23 cellular contexts compared by ENCODE assay signal in the genomic region with DNA sequence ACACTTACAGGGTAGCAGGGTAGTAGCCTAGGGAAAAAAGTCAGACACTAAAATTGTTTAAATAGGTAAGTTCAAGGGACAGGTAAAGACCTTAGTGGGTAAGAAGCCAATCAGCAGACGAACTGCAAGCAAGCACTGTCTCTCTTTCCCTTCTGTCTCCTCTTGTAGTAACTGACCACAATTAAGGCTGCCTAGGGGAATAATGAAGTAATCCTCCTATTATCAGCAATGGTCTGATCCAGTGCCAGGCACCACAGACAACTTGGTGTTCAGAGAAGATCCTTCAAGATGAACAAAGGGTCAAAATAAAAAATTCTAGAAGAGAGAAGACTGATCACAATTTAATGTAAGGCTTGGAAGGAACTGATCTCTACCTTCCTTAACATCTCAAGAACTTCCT.
A peak's percentile ranks its signal among the peaks of the same experiment; 100 is the strongest.
DNase-seq lines count a peak whose midpoint lies in the region; ATAC-seq and TF ChIP-seq lines count a peak whose summit lies in the region.
"Had no signal": no experiment of that assay in that cellular context is flagged by ENCODE, and none has a peak within 500 bp of the region (broad histone marks: within the 10 kb centered on the region; RNA-seq: fewer than 3 reads in every experiment).

No MANE protein-coding gene starts in this region.

- H3K27ac ChIP-seq in hepatocyte (peak overlapping the region; percentile 3), osteoblast (ENCODE audit: low read depth, low read length) (no peak overlapping the region)
- H3K27ac ChIP-seq: C4-2B had no signal

- no peaks in the 10 kb centered on the region for H3K9me2 ChIP-seq in hepatocyte (replicated peaks; ENCODE audit: insufficient read depth)

- intact Hi-C loops in Caco-2 (cut with micrococcal nuclease; ENCODE audit: unreplicated experiment), result loop anchor here (5.0 kb wide), 1 partner anchor 62 kb away; the partner anchor contains the start of gene ELOVL6

- H3K27me3 ChIP-seq in Caco-2 (replicated peaks; ENCODE audit: control insufficient read depth, insufficient read depth, low read length) (no peaks in the 10 kb centered on the region), hepatocyte (no peaks in the 10 kb centered on the region), osteoblast (ENCODE audit: insufficient read depth, low read length) (no peaks in the 10 kb centered on the region)

- H3K9me3 ChIP-seq in Caco-2, result no peaks in the 10 kb centered on the region
- no peaks in the 10 kb centered on the region for H3K9me3 ChIP-seq in hepatocyte (ENCODE audit: low read depth)
- H3K9me3 ChIP-seq in osteoblast (ENCODE audit: low read depth, low read length), result no peaks in the 10 kb centered on the region

- CTCF ChIA-PET in Caco-2 (lab: Charles Lee) (no interaction called here), WTC11 (lab: Charles Lee) (no interaction called here)

- no peaks in the 10 kb centered on the region for H3K36me3 Mint-ChIP-seq in Caco-2 (ENCODE audit: insufficient read depth, unreplicated experiment)
- no peaks in the 10 kb centered on the region for H3K36me3 Mint-ChIP-seq in WTC11

- H3K9me3 Mint-ChIP-seq in Caco-2 (ENCODE audit: unreplicated experiment) (no peaks in the 10 kb centered on the region), WTC11 (no peaks in the 10 kb centered on the region)
- H3K9me3 Mint-ChIP-seq: CD8-positive, alpha-beta memory T cell had no signal

- H3K4me3 ChIP-seq in Caco-2 (ENCODE audit: low read depth, low read length) (no peak overlapping the region), hepatocyte (no peak overlapping the region), osteoblast (ENCODE audit: insufficient read depth, low read length) (no peak overlapping the region)
- H3K4me3 ChIP-seq: K562 had no signal

- H2AFZ ChIP-seq in hepatocyte (no peak overlapping the region), osteoblast (ENCODE audit: low read length) (no peak overlapping the region)

- H3K36me3 ChIP-seq in Caco-2 (ENCODE audit: control insufficient read depth, insufficient read depth, low read length) (no peaks in the 10 kb centered on the region), hepatocyte (replicated peaks; ENCODE audit: insufficient read depth, low read depth) (no peaks in the 10 kb centered on the region), osteoblast (ENCODE audit: insufficient read depth, low read length) (peaks cover 4% of the 10 kb centered on the region)

- no TSS peak for BruUV-seq in Caco-2 (replicated peaks; lab: Mats Ljungman, UMichigan)

- H3K27ac Mint-ChIP-seq in Caco-2 (ENCODE audit: unreplicated experiment), result peak overlapping the region; percentile 17
- 0 out of 2 replicates have a peak overlapping the region, but pooled peaks have one; percentile 16 for H3K27ac Mint-ChIP-seq in WTC11
- H3K27ac Mint-ChIP-seq: CD8-positive, alpha-beta memory T cell had no signal

- no peak overlapping the region for H3K4me2 ChIP-seq in hepatocyte
- no peak overlapping the region for H3K4me2 ChIP-seq in osteoblast (ENCODE audit: insufficient read depth, low read length)

- no peak for ATAC-seq in WTC11
- no peak for ATAC-seq in GM21447 (IDR thresholded peaks at IDR 0.05; ENCODE audit: unreplicated experiment)
- ATAC-seq: HepG2, K562, Right ventricle myocardium inferior had no signal

- H3K27me3 Mint-ChIP-seq in Caco-2 (ENCODE audit: insufficient read depth, unreplicated experiment) (no peaks in the 10 kb centered on the region), WTC11 (ENCODE audit: low read depth) (no peaks in the 10 kb centered on the region)

- TF ChIP-seq CTCF in Caco-2 (IDR thresholded peaks at IDR 0.05; ENCODE audit: insufficient read depth in 1 of 2, low read depth in 1 of 2, low read length in 1 of 2, severe bottlenecking in 1 of 2, unreplicated experiment in 1 of 2), result no peak
- no peak for TF ChIP-seq CTCF in WTC11 (IDR thresholded peaks at IDR 0.05)
- no peak for TF ChIP-seq CTCF in hepatocyte (IDR thresholded peaks at IDR 0.05; ENCODE audit: poor library complexity)
- TF ChIP-seq CTCF in osteoblast (IDR thresholded peaks at IDR 0.05; ENCODE audit: extremely low read depth, low read depth, low read length), result no peak

- peaks cover 8% of the 10 kb centered on the region for H3K79me2 ChIP-seq in hepatocyte
- peaks cover 8% of the 10 kb centered on the region for H3K79me2 ChIP-seq in osteoblast (ENCODE audit: insufficient read depth, low read length)

- H3K4me3 Mint-ChIP-seq in Caco-2 (ENCODE audit: unreplicated experiment), result no peak overlapping the region
- H3K4me3 Mint-ChIP-seq in WTC11, result no peak overlapping the region
- H3K4me3 Mint-ChIP-seq: CD8-positive, alpha-beta memory T cell had no signal

- 71% methylated on average over 1 of the region's 1 CpG for WGBS in hepatocyte (ENCODE audit: low lambda C conversion rate, missing lambda C conversion rate)

- DNase-seq in Caco-2 (no peak), WTC11 (ENCODE audit: low spot score) (no peak), hepatocyte (ENCODE audit: low spot score) (no peak), osteoblast (ENCODE audit: insufficient read length, low spot score, missing footprints) (peak; percentile 37), DMS53 treated with DMSO at 0.1 percent for 48 hours (lab: John Stamatoyannopoulos, UW; ENCODE audit: unreplicated experiment) (no peak)
- DNase-seq in activated CD8-positive, alpha-beta memory T cell treated with anti-CD3 and anti-CD28 coated beads for 24 hours, result no peak
- DNase-seq: CD8-positive, alpha-beta memory T cell; DMS53; EL; GF-D8; H7; MM.1S; NCI-H1048; NCI-H1417 treated with DMSO at 0.1 percent for 48 hours; NCI-H187; NCI-H510A; NCI-H82; OCI-M1 had no signal

- H4K20me1 ChIP-seq in hepatocyte (ENCODE audit: insufficient read depth, poor library complexity, severe bottlenecking), result no peaks in the 10 kb centered on the region
- H4K20me1 ChIP-seq in osteoblast (ENCODE audit: insufficient read depth, low read length), result no peaks in the 10 kb centered on the region

- peaks cover 29% of the 10 kb centered on the region for H3K4me1 ChIP-seq in Caco-2
- peaks cover 42% of the 10 kb centered on the region for H3K4me1 ChIP-seq in hepatocyte (ENCODE audit: insufficient read depth)
- peaks cover 10% of the 10 kb centered on the region for H3K4me1 ChIP-seq in osteoblast (ENCODE audit: insufficient read depth, low read length)

- POLR2A ChIA-PET in Caco-2 (lab: Charles Lee) (no interaction called here), WTC11 (lab: Charles Lee) (no interaction called here)

- H3K4me1 Mint-ChIP-seq in Caco-2 (ENCODE audit: low read depth, unreplicated experiment) (peaks cover 42% of the 10 kb centered on the region), WTC11 (peaks cover 30% of the 10 kb centered on the region)

TF ChIP-seq in WTC11, 78 proteins besides CTCF, POLR2A, EP300 and RAD21:
- TF ChIP-seq JAZF1 (CRISPR knock-in tag; IDR thresholded peaks at IDR 0.05) (no peak), CBFB (CRISPR knock-in tag; IDR thresholded peaks at IDR 0.05; ENCODE audit: low read depth) (no peak), OVOL2 (CRISPR knock-in tag; IDR thresholded peaks at IDR 0.05; ENCODE audit: borderline replicate concordance) (no peak), ATF6 (CRISPR knock-in tag; IDR thresholded peaks at IDR 0.05) (no peak), ZNF423 (CRISPR knock-in tag; IDR thresholded peaks at IDR 0.05) (no peak), MAX (CRISPR knock-in tag; IDR thresholded peaks at IDR 0.05) (no peak), ZBTB21 (CRISPR knock-in tag; IDR thresholded peaks at IDR 0.05; ENCODE audit: borderline replicate concordance) (no peak), SMAD4 (CRISPR knock-in tag; IDR thresholded peaks at IDR 0.05) (no peak), GRHL2 (CRISPR knock-in tag; IDR thresholded peaks at IDR 0.05; ENCODE audit: insufficient replicate concordance, severe bottlenecking) (no peak), ZNF138 (CRISPR knock-in tag; conservative IDR thresholded peaks at IDR 0.05) (no peak), ZNF671 (CRISPR knock-in tag; IDR thresholded peaks at IDR 0.05) (no peak), NR1H2 (CRISPR knock-in tag; IDR thresholded peaks at IDR 0.05) (no peak), ZNF396 (CRISPR knock-in tag; IDR thresholded peaks at IDR 0.05; ENCODE audit: borderline replicate concordance) (no peak), CREB1 (CRISPR knock-in tag; IDR thresholded peaks at IDR 0.05) (no peak), TEAD1 (CRISPR knock-in tag; IDR thresholded peaks at IDR 0.05) (no peak)
- TF ChIP-seq, protein P1, sequence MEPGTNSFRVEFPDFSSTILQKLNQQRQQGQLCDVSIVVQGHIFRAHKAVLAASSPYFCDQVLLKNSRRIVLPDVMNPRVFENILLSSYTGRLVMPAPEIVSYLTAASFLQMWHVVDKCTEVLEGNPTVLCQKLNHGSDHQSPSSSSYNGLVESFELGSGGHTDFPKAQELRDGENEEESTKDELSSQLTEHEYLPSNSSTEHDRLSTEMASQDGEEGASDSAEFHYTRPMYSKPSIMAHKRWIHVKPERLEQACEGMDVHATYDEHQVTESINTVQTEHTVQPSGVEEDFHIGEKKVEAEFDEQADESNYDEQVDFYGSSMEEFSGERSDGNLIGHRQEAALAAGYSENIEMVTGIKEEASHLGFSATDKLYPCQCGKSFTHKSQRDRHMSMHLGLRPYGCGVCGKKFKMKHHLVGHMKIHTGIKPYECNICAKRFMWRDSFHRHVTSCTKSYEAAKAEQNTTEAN (CRISPR knock-in tag; IDR thresholded peaks at IDR 0.05), result no peak
